Comparison of ENCODE assay signal across 30 cellular contexts in the genomic region with DNA sequence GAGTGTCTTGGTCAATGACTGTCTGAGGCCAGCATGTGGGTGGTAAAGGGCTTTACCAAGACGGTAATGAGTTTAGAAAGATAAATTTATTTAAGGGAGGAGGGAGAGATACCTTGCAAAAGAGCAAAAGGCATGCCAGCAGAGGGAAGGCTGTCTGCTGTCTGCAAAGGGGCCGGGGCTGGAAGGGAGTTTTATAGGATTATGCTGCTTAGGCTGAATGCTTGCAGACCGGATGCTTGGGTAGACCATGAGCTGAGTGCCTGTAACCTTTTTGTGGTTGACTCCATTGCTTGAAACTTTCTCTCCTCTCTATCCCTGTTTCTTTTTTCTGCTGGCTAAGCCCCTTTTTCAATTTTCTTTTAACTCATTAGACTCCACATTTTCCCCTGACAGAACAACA.
"Had no signal": no experiment of that assay in that cellular context is flagged by ENCODE, and none has a peak within 500 bp of the region (broad histone marks: within the 10 kb centered on the region; RNA-seq: fewer than 3 reads in every experiment).

No MANE protein-coding gene starts in this region.

- DNase-seq: activated CD4-positive, alpha-beta memory T cell treated with anti-CD3 and anti-CD28 coated beads, Interleukin-2, amount 10 ng/mL, durations not matched to agents 7 days and 5 days; activated CD4-positive, alpha-beta T cell treated with anti-CD3 and anti-CD28 coated beads for 36 hours; activated CD4-positive, alpha-beta T cell treated with anti-CD3 and anti-CD28 coated beads, Interleukin-2, amount 10 ng/mL, durations not matched to agents 24 days and 14 days; activated CD4-positive, alpha-beta T cell treated with anti-CD3 and anti-CD28 coated beads, Interleukin-2, amount 50 U/mL, for 4 hours; activated CD4-positive, CD25-positive, alpha-beta regulatory T cell; activated CD4-positive, CD25-positive, alpha-beta regulatory T cell treated with anti-CD3 and anti-CD28 coated beads, Interleukin-2, amount 50 U/mL, for 72 hours; activated CD8-positive, alpha-beta memory T cell treated with anti-CD3 and anti-CD28 coated beads, Interleukin-2, amount 50 U/mL, for 48 hours; activated gamma-delta T cell; activated naive CD4-positive, alpha-beta T cell; activated naive CD4-positive, alpha-beta T cell treated with anti-CD3 and anti-CD28 coated beads, Interleukin-2, amount 10 ng/mL, durations not matched to agents 7 days and 5 days; activated T-cell treated with anti-CD3 and anti-CD28 coated beads for 4 hours; activated T-cell treated with anti-CD3 and anti-CD28 coated beads, Interleukin-2, amount 50 U/mL, for 24 hours; activated T-cell treated with anti-CD3 and anti-CD28 coated beads, Interleukin-2, amount 50 U/mL, for 72 hours; amniotic stem cell; anterior cingulate cortex; brain microvascular endothelial cell; dorsolateral prefrontal cortex; effector memory CD4-positive, alpha-beta T cell; endodermal cell; foreskin fibroblast; head of caudate nucleus; T-helper 17 cell; T1000; WERI-Rb-1 had no signal

- H3K27ac ChIP-seq: brain microvascular endothelial cell, coronary artery, dorsolateral prefrontal cortex, WERI-Rb-1 had no signal

- H3K36me3 Mint-ChIP-seq: activated naive CD4-positive, alpha-beta T cell treated with anti-CD3 and anti-CD28 coated beads, Interleukin-2, amount 10 ng/mL, durations not matched to agents 7 days and 5 days; activated naive CD8-positive, alpha-beta T cell had no signal

- ATAC-seq: activated CD4-positive, alpha-beta T cell treated with anti-CD3 and anti-CD28 coated beads for 36 hours; activated T-cell treated with anti-CD3 and anti-CD28 coated beads, Interleukin-2, amount 50 U/mL, for 72 hours; esophagus mucosa; T-helper 17 cell had no signal

- H3K27me3 ChIP-seq: brain microvascular endothelial cell had no signal

- H3K27me3 Mint-ChIP-seq: activated CD4-positive, alpha-beta memory T cell treated with anti-CD3 and anti-CD28 coated beads, Interleukin-2, amount 10 ng/mL, durations not matched to agents 7 days and 5 days; activated CD4-positive, alpha-beta T cell treated with anti-CD3 and anti-CD28 coated beads for 36 hours; activated CD4-positive, alpha-beta T cell treated with anti-CD3 and anti-CD28 coated beads, Interleukin-2, amount 10 ng/mL, durations not matched to agents 24 days and 14 days; activated naive CD4-positive, alpha-beta T cell treated with anti-CD3 and anti-CD28 coated beads, Interleukin-2, amount 10 ng/mL, durations not matched to agents 7 days and 5 days; activated naive CD8-positive, alpha-beta T cell; activated T-cell treated with anti-CD3 and anti-CD28 coated beads, Interleukin-2, amount 50 U/mL, for 24 hours; central memory CD8-positive, alpha-beta T cell; dendritic cell treated with granulocyte-macrophage colony-stimulating factor and Interleukin-4, amounts not matched to agents 40 ng/mL and 50 ng/mL, for 4 days; T-helper 17 cell had no signal

- H3K36me3 ChIP-seq: brain microvascular endothelial cell, WERI-Rb-1 had no signal

- H3K4me3 ChIP-seq: coronary artery, dorsolateral prefrontal cortex had no signal

- H3K27ac Mint-ChIP-seq: activated CD4-positive, alpha-beta memory T cell treated with anti-CD3 and anti-CD28 coated beads, Interleukin-2, amount 10 ng/mL, durations not matched to agents 7 days and 5 days; activated CD4-positive, alpha-beta T cell treated with anti-CD3 and anti-CD28 coated beads for 36 hours; activated CD4-positive, alpha-beta T cell treated with anti-CD3 and anti-CD28 coated beads, Interleukin-2, amount 10 ng/mL, durations not matched to agents 24 days and 14 days; activated naive CD4-positive, alpha-beta T cell treated with anti-CD3 and anti-CD28 coated beads, Interleukin-2, amount 10 ng/mL, durations not matched to agents 7 days and 5 days; activated naive CD8-positive, alpha-beta T cell; activated T-cell treated with anti-CD3 and anti-CD28 coated beads, Interleukin-2, amount 50 U/mL, for 24 hours; activated T-cell treated with anti-CD3 and anti-CD28 coated beads, Interleukin-2, amount 50 U/mL, for 72 hours; dendritic cell treated with granulocyte-macrophage colony-stimulating factor and Interleukin-4, amounts not matched to agents 40 ng/mL and 50 ng/mL, for 4 days; endodermal cell; T-helper 17 cell; T-helper 2 cell treated with Interferon-gamma antibody and Interleukin-4, amounts not matched to agents 5 μg/mL and 100 μg/mL, for 36 hours had no signal

- H3K9me3 Mint-ChIP-seq: activated CD4-positive, alpha-beta T cell treated with anti-CD3 and anti-CD28 coated beads, Interleukin-2, amount 10 ng/mL, durations not matched to agents 24 days and 14 days; dendritic cell treated with granulocyte-macrophage colony-stimulating factor and Interleukin-4, amounts not matched to agents 40 ng/mL and 50 ng/mL, for 4 days had no signal

- H3K4me1 Mint-ChIP-seq: activated CD4-positive, alpha-beta memory T cell treated with anti-CD3 and anti-CD28 coated beads, Interleukin-2, amount 10 ng/mL, durations not matched to agents 7 days and 5 days; activated CD4-positive, alpha-beta T cell treated with anti-CD3 and anti-CD28 coated beads for 36 hours; activated CD4-positive, alpha-beta T cell treated with anti-CD3 and anti-CD28 coated beads, Interleukin-2, amount 10 ng/mL, durations not matched to agents 24 days and 14 days; activated naive CD4-positive, alpha-beta T cell treated with anti-CD3 and anti-CD28 coated beads, Interleukin-2, amount 10 ng/mL, durations not matched to agents 7 days and 5 days; central memory CD8-positive, alpha-beta T cell; T-helper 17 cell had no signal

- H3K4me3 Mint-ChIP-seq: activated CD4-positive, alpha-beta memory T cell treated with anti-CD3 and anti-CD28 coated beads, Interleukin-2, amount 10 ng/mL, durations not matched to agents 7 days and 5 days; activated CD4-positive, alpha-beta T cell treated with anti-CD3 and anti-CD28 coated beads for 36 hours; activated CD4-positive, alpha-beta T cell treated with anti-CD3 and anti-CD28 coated beads, Interleukin-2, amount 10 ng/mL, durations not matched to agents 24 days and 14 days; activated naive CD4-positive, alpha-beta T cell treated with anti-CD3 and anti-CD28 coated beads, Interleukin-2, amount 10 ng/mL, durations not matched to agents 7 days and 5 days; activated naive CD8-positive, alpha-beta T cell; activated T-cell treated with anti-CD3 and anti-CD28 coated beads, Interleukin-2, amount 50 U/mL, for 24 hours; activated T-cell treated with anti-CD3 and anti-CD28 coated beads, Interleukin-2, amount 50 U/mL, for 72 hours; central memory CD8-positive, alpha-beta T cell; dendritic cell treated with granulocyte-macrophage colony-stimulating factor and Interleukin-4, amounts not matched to agents 40 ng/mL and 50 ng/mL, for 4 days; endodermal cell; T-helper 17 cell; T-helper 2 cell treated with Interferon-gamma antibody and Interleukin-4, amounts not matched to agents 5 μg/mL and 100 μg/mL, for 36 hours had no signal
